In genomic region chr22:37193629-37194191, GRCh38 we compare ENCODE assay signal across 1 cellular context.
TF ChIP-seq lines count a peak whose summit lies in the region.

No MANE protein-coding gene starts in this region.

TF ChIP-seq in A549, 52 proteins besides CTCF, POLR2A, EP300 and RAD21 (continued from another document):
- no peak for TF ChIP-seq USF2 (IDR thresholded peaks at IDR 0.05)
- no peak for TF ChIP-seq CBX2 (IDR thresholded peaks at IDR 0.05; ENCODE audit: borderline replicate concordance, low read depth)
